8 cellular contexts compared by ENCODE assay signal in genomic region chr19:18414504-18415176, GRCh38. TPM values are rescaled to one million over a fixed set of nuclear protein-coding genes. Genes with fewer than 3 reads are reported as not detected.
DNase-seq lines count a peak whose midpoint lies in the region; ATAC-seq and TF ChIP-seq lines count a peak whose summit lies in the region.

No MANE protein-coding gene starts in this region.

- H3K27me3 Mint-ChIP-seq in activated T-cell treated with anti-CD3 and anti-CD28 coated beads, Interleukin-2, amount 50 U/mL, for 72 hours (ENCODE audit: low read depth) = peaks cover 42% of the 10 kb centered on the region
- peaks cover 22% of the 10 kb centered on the region for H3K27me3 Mint-ChIP-seq in activated T-cell treated with anti-CD3 and anti-CD28 coated beads, Interleukin-2, amount 50 U/mL, for 4 hours (ENCODE audit: low read depth)

- H3K27ac Mint-ChIP-seq in activated T-cell treated with anti-CD3 and anti-CD28 coated beads, Interleukin-2, amount 50 U/mL, for 72 hours = no peak overlapping the region

- H3K4me3 ChIP-seq in left lung (peak overlapping the region; percentile 24 to 37), upper lobe of left lung (peak overlapping the region in 3 of 4 donors; percentile 18 to 38 (median 37))

- H3K9me3 ChIP-seq in left lung = no peaks in the 10 kb centered on the region
- no peaks in the 10 kb centered on the region for H3K9me3 ChIP-seq in upper lobe of left lung

- peak overlapping the region; percentile 27 to 48 for H3K4me3 Mint-ChIP-seq in activated T-cell treated with anti-CD3 and anti-CD28 coated beads, Interleukin-2, amount 50 U/mL, for 72 hours
- H3K4me3 Mint-ChIP-seq in activated T-cell treated with anti-CD3 and anti-CD28 coated beads, Interleukin-2, amount 50 U/mL, for 4 hours = no peak overlapping the region

- H3K27ac ChIP-seq in left lung (peak overlapping the region; percentile 96 to 98), upper lobe of left lung (peak overlapping the region; percentile 87 to 94 (median 91))

- H3K4me1 ChIP-seq in left lung = peaks cover 42 to 59% of the 10 kb centered on the region in 2 donors
- peaks cover 45 to 57% (median 47%) of the 10 kb centered on the region in 4 donors for H3K4me1 ChIP-seq in upper lobe of left lung

- peaks cover 48% of the 10 kb centered on the region for H3K4me1 Mint-ChIP-seq in activated T-cell treated with anti-CD3 and anti-CD28 coated beads, Interleukin-2, amount 50 U/mL, for 72 hours (ENCODE audit: low read depth)
- peaks cover 39% of the 10 kb centered on the region for H3K4me1 Mint-ChIP-seq in activated T-cell treated with anti-CD3 and anti-CD28 coated beads, Interleukin-2, amount 50 U/mL, for 4 hours (ENCODE audit: low read depth)

- no peak for TF ChIP-seq CTCF in left lung (IDR thresholded peaks at IDR 0.05)
- TF ChIP-seq CTCF in upper lobe of left lung (IDR thresholded peaks at IDR 0.05) = no peak

- no peak for ATAC-seq in activated T-cell treated with anti-CD3 and anti-CD28 coated beads, Interleukin-2, amount 50 U/mL, for 72 hours (replicated peaks in 1 of 2)
- no peak for ATAC-seq in activated T-cell treated with anti-CD3 and anti-CD28 coated beads, Interleukin-2, amount 50 U/mL, for 4 hours
- ATAC-seq in left lung (no peak), upper lobe of left lung (ENCODE audit: low FRiP score in 2 of 2) (no peak), HG03280 (IDR thresholded peaks at IDR 0.05; ENCODE audit: unreplicated experiment) (no peak), HG03135 (IDR thresholded peaks at IDR 0.05; ENCODE audit: unreplicated experiment) (no peak)

- intact Hi-C loops in left lung (cut with DNase I) = no loop called here

- DNase-seq in activated T-cell treated with anti-CD3 and anti-CD28 coated beads, Interleukin-2, amount 50 U/mL, for 72 hours = no peak
- no peak for DNase-seq in activated T-cell treated with anti-CD3 and anti-CD28 coated beads, Interleukin-2, amount 50 U/mL, for 4 hours
- DNase-seq in UCSD-AML1 (lab: John Stamatoyannopoulos, UW; ENCODE audit: unreplicated experiment) = peak; percentile 72
- peak; percentile 55 to 63 for DNase-seq in left lung
- no peak for DNase-seq in upper lobe of left lung
- DNase-seq in activated naive CD4-positive, alpha-beta T cell treated with anti-CD3 and anti-CD28 coated beads, Interleukin-2, amount 50 U/mL, for 16 hours = no peak

- H3K36me3 ChIP-seq in left lung (no peaks in the 10 kb centered on the region), upper lobe of left lung (no peaks in the 10 kb centered on the region)

- WGBS in upper lobe of left lung, 2 donors = 8 to 13% methylated on average over 7 to 11 of the region's 11 CpGs

- peaks cover 0 to 30% of the 10 kb centered on the region in 2 donors for H3K27me3 ChIP-seq in left lung
- no peaks in the 10 kb centered on the region for H3K27me3 ChIP-seq in upper lobe of left lung

- H3K9me3 Mint-ChIP-seq in activated T-cell treated with anti-CD3 and anti-CD28 coated beads, Interleukin-2, amount 50 U/mL, for 72 hours = no peaks in the 10 kb centered on the region
- H3K9me3 Mint-ChIP-seq in activated T-cell treated with anti-CD3 and anti-CD28 coated beads, Interleukin-2, amount 50 U/mL, for 4 hours = no peaks in the 10 kb centered on the region

- no peak for TF ChIP-seq POLR2A in upper lobe of left lung (IDR thresholded peaks at IDR 0.05)

- no peak for TF ChIP-seq EP300 in upper lobe of left lung (IDR thresholded peaks at IDR 0.05)

- H3K36me3 Mint-ChIP-seq in activated T-cell treated with anti-CD3 and anti-CD28 coated beads, Interleukin-2, amount 50 U/mL, for 72 hours (ENCODE audit: insufficient read depth in 2 of 2) = peaks cover 0 to 3% of the 10 kb centered on the region in 2 donors
- H3K36me3 Mint-ChIP-seq in activated T-cell treated with anti-CD3 and anti-CD28 coated beads, Interleukin-2, amount 50 U/mL, for 4 hours (ENCODE audit: insufficient read depth) = no peaks in the 10 kb centered on the region

RNA-seq across cellular contexts. Expression of gene SSBP4, which starts 4.6 kb away (rescaled TPM):
- total RNA-seq in activated T-cell treated with anti-CD3 and anti-CD28 coated beads, Interleukin-2, amount 50 U/mL, for 72 hours = 10 to 100 TPM; 46.8 to 48.1 TPM
- total RNA-seq in activated T-cell treated with anti-CD3 and anti-CD28 coated beads, Interleukin-2, amount 50 U/mL, for 4 hours = 100 to 1,000 TPM; 119 to 155 (median 135) TPM
- total RNA-seq in left lung = 10 to 100 TPM; 49.8 to 79.9 TPM
- total RNA-seq in upper lobe of left lung = 100 to 1,000 TPM in 1 of 6 donors, 10 to 100 TPM in 5; 52.0 to 157 (median 84.1) TPM

RNA-seq across cellular contexts. Expression of gene LRRC25, which starts 17.2 kb away (rescaled TPM):
- not detected for total RNA-seq in activated T-cell treated with anti-CD3 and anti-CD28 coated beads, Interleukin-2, amount 50 U/mL, for 72 hours
- not detected for total RNA-seq in activated T-cell treated with anti-CD3 and anti-CD28 coated beads, Interleukin-2, amount 50 U/mL, for 4 hours
- total RNA-seq in left lung (10 to 100 TPM; 14.4 to 53.7 TPM), upper lobe of left lung (10 to 100 TPM in 4 of 6 donors, 1 to 10 TPM in 2; 4.0 to 49.4 (median 24.0) TPM)

RNA-seq across cellular contexts. Expression of gene ISYNA1, which starts 23.3 kb away (rescaled TPM):
- total RNA-seq in activated T-cell treated with anti-CD3 and anti-CD28 coated beads, Interleukin-2, amount 50 U/mL, for 72 hours = 10 to 100 TPM; 20.5 to 24.8 TPM
- 10 to 100 TPM; 10.2 to 16.6 (median 14.4) TPM for total RNA-seq in activated T-cell treated with anti-CD3 and anti-CD28 coated beads, Interleukin-2, amount 50 U/mL, for 4 hours
- total RNA-seq in left lung (10 to 100 TPM; 22.8 to 43.9 TPM), upper lobe of left lung (10 to 100 TPM; 14.5 to 55.5 (median 20.0) TPM)

RNA-seq across cellular contexts. Expression of gene GDF15, which starts 28.7 kb away (rescaled TPM):
- total RNA-seq in activated T-cell treated with anti-CD3 and anti-CD28 coated beads, Interleukin-2, amount 50 U/mL, for 72 hours = under 1 TPM in 1 of 2 donors, not detected in 1; 0.60 TPM
- under 1 TPM; 0.53 to 0.71 (median 0.56) TPM for total RNA-seq in activated T-cell treated with anti-CD3 and anti-CD28 coated beads, Interleukin-2, amount 50 U/mL, for 4 hours
- 100 to 1,000 TPM in 1 of 2 donors, 10 to 100 TPM in 1; 99.0 to 180 TPM for total RNA-seq in left lung
- total RNA-seq in upper lobe of left lung = 100 to 1,000 TPM in 2 of 6 donors, 10 to 100 TPM in 4; 42.5 to 126 (median 68.7) TPM

Comparison
In these comparisons a context has a peak if more than half of its experiments do, and no peak if none do; other contexts are left out.
1. DNase-seq: peak in UCSD-AML1 (single experiment) and left lung (2 of 2); none in activated T-cell treated with anti-CD3 and anti-CD28 coated beads, Interleukin-2, amount 50 U/mL, for 72 hours (0 of 2), activated T-cell treated with anti-CD3 and anti-CD28 coated beads, Interleukin-2, amount 50 U/mL, for 4 hours (single experiment), upper lobe of left lung (0 of 2) and activated naive CD4-positive, alpha-beta T cell treated with anti-CD3 and anti-CD28 coated beads, Interleukin-2, amount 50 U/mL, for 16 hours (single experiment).
2. RNA of gene LRRC25, which starts 17.2 kb away (total RNA-seq): 14.4 to 53.7 TPM in left lung and 4.0 to 49.4 TPM in upper lobe of left lung; not detected in activated T-cell treated with anti-CD3 and anti-CD28 coated beads, Interleukin-2, amount 50 U/mL, for 72 hours and not detected in activated T-cell treated with anti-CD3 and anti-CD28 coated beads, Interleukin-2, amount 50 U/mL, for 4 hours; every median in the first group is over 4 times any median in the second.